4 cellular contexts compared by ENCODE assay signal in genomic region chr15:30367246-30367645, GRCh38. TPM values are rescaled to one million over a fixed set of nuclear protein-coding genes. Genes with fewer than 3 reads are reported as not detected.
"Had no signal": no experiment of that assay in that cellular context is flagged by ENCODE, and none has a peak within 500 bp of the region (broad histone marks: within the 10 kb centered on the region; RNA-seq: fewer than 3 reads in every experiment).

No MANE protein-coding gene starts in this region.

RNA-seq across cellular contexts. Expression of gene CHRFAM7A, which starts 26.1 kb away (rescaled TPM):
- total RNA-seq: activated CD4-positive, alpha-beta T cell treated with anti-CD3 and anti-CD28 coated beads for 36 hours; activated T-helper 1 cell treated with anti-CD3 and anti-CD28 coated beads, Interleukin-12 subunit alpha, Interleukin-12 subunit beta, Interleukin-2, Interleukin-4 antibody, amounts not matched to agents 30 ng/mL and 10 ng/mL and 1 ng/mL, durations not matched to agents 14 hours and 24 hours and 36 hours; RPMI7951; T-helper 17 cell had no signal
